ENCODE assay signal across 11 cellular contexts in genomic region chr6:56683882-56684281, GRCh38. TPM values are rescaled to one million over a fixed set of nuclear protein-coding genes. Genes with fewer than 3 reads are reported as not detected.
DNase-seq lines count a peak whose midpoint lies in the region; ATAC-seq and TF ChIP-seq lines count a peak whose summit lies in the region.
"Had no signal": no experiment of that assay in that cellular context is flagged by ENCODE, and none has a peak within 500 bp of the region (broad histone marks: within the 10 kb centered on the region; RNA-seq: fewer than 3 reads in every experiment).

No MANE protein-coding gene starts in this region.

- no peaks in the 10 kb centered on the region for H3K9me3 ChIP-seq in ovary
- H3K9me3 ChIP-seq: adrenal gland had no signal

- peaks cover 7% of the 10 kb centered on the region for H3K4me1 ChIP-seq in ovary (ENCODE audit: insufficient read depth)

- no peak for TF ChIP-seq POLR2A in ovary (IDR thresholded peaks at IDR 0.05)

- H3K36me3 ChIP-seq in ovary, result no peaks in the 10 kb centered on the region
- H3K36me3 ChIP-seq: adrenal gland had no signal

- H3K4me3 ChIP-seq in epithelial cell of esophagus (ENCODE audit: low read length) (no peak overlapping the region), ovary (no peak overlapping the region)
- H3K4me3 ChIP-seq: adrenal gland had no signal

- WGBS in ovary, 3 donors, result 84 to 95% (median 92%) methylated on average over 1 of the region's 1 CpG

- ATAC-seq in HG03460 (IDR thresholded peaks at IDR 0.05; ENCODE audit: unreplicated experiment), result no peak
- ATAC-seq in GM18502 (IDR thresholded peaks at IDR 0.05; ENCODE audit: poor library complexity, unreplicated experiment), result no peak
- ATAC-seq in HG02763 (IDR thresholded peaks at IDR 0.05; ENCODE audit: unreplicated experiment), result no peak

- intact Hi-C loops in ovary (cut with DNase I), result no loop called here

- no peak overlapping the region for H3K27ac ChIP-seq in ovary
- H3K27ac ChIP-seq: adrenal gland had no signal

- TF ChIP-seq CTCF in epithelial cell of esophagus (IDR thresholded peaks at IDR 0.05; ENCODE audit: insufficient read depth, low read depth, low read length, missing control alignments) (no peak), ovary (IDR thresholded peaks at IDR 0.05) (no peak)

- TF ChIP-seq EP300 in ovary (IDR thresholded peaks at IDR 0.05), result no peak

- DNase-seq in AG08395 (ENCODE audit: low spot score), result peak; percentile 78
- DNase-seq in NCI-H446 treated with DMSO at 0.1 percent for 48 hours (lab: John Stamatoyannopoulos, UW), result peak; percentile 29
- DNase-seq in epithelial cell of esophagus (ENCODE audit: low read depth), result peak; percentile 98
- peak; percentile 33 to 81 for DNase-seq in lung microvascular endothelial cell (ENCODE audit: low read depth in 2 of 2)
- DNase-seq in ovary, result no peak
- DNase-seq: NCI-H2171 treated with DMSO at 0.1 percent for 48 hours; stimulated activated CD4-positive, alpha-beta T cell treated with anti-CD3 and anti-CD28 coated beads, Interleukin-4, amount 100 ng/mL, for 24 hours had no signal

- no peaks in the 10 kb centered on the region for H3K27me3 ChIP-seq in ovary
- H3K27me3 ChIP-seq: adrenal gland had no signal

RNA-seq across cellular contexts. Expression of gene DST, which starts 41.2 kb away (rescaled TPM):
- total RNA-seq in lung microvascular endothelial cell, result 148 and 176 TPM in 2 replicates
- 100 to 1,000 TPM; 132 to 290 (median 212) TPM for total RNA-seq in ovary
- 100 to 1,000 TPM; 124 to 169 TPM for polyA plus RNA-seq in ovary

Comparison
In these comparisons a context has a peak if more than half of its experiments do, and no peak if none do; other contexts are left out.
1. DNase-seq: peak in AG08395 (single experiment), NCI-H446 treated with DMSO at 0.1 percent for 48 hours (single experiment), epithelial cell of esophagus (single experiment) and lung microvascular endothelial cell (2 of 2); none in ovary (0 of 5).